ENCODE assay signal across 12 cellular contexts in the genomic region with DNA sequence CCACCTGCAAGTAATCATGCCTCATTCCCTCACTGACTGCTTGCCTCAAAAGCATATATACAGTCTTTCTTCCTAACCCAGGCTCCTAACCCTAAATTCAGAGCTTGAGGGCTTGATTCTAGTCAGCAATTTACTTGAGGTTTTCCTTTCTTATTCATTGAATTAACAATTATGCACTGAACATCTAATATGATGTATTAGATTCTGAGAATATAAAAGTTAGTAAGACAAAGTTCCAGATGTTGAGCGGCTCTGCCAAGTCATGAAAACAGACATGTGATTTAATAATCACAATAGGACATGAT. TPM values are rescaled to one million over a fixed set of nuclear protein-coding genes. Genes with fewer than 3 reads are reported as not detected.
DNase-seq lines count a peak whose midpoint lies in the region; ATAC-seq and TF ChIP-seq lines count a peak whose summit lies in the region.
"Had no signal": no experiment of that assay in that cellular context is flagged by ENCODE, and none has a peak within 500 bp of the region (broad histone marks: within the 10 kb centered on the region; RNA-seq: fewer than 3 reads in every experiment).

No MANE protein-coding gene starts in this region.

- no peaks in the 10 kb centered on the region for H3K36me3 Mint-ChIP-seq in CD4-positive, CD25-positive, alpha-beta regulatory T cell
- no peaks in the 10 kb centered on the region for H3K36me3 Mint-ChIP-seq in activated CD8-positive, alpha-beta T cell treated with anti-CD3 and anti-CD28 coated beads for 36 hours (ENCODE audit: low read depth)
- H3K36me3 Mint-ChIP-seq in memory B cell, result peaks cover 10% of the 10 kb centered on the region
- H3K36me3 Mint-ChIP-seq in Calu3 (ENCODE audit: insufficient read depth, unreplicated experiment), result no peaks in the 10 kb centered on the region

- WGBS in aorta, 2 donors, result 91 to 95% methylated on average over 1 of the region's 1 CpG

- peaks cover 0 to 2% (median 0%) of the 10 kb centered on the region in 7 donors for H3K9me3 Mint-ChIP-seq in CD4-positive, CD25-positive, alpha-beta regulatory T cell
- no peaks in the 10 kb centered on the region for H3K9me3 Mint-ChIP-seq in activated CD8-positive, alpha-beta T cell treated with anti-CD3 and anti-CD28 coated beads for 36 hours
- H3K9me3 Mint-ChIP-seq in memory B cell, result no peaks in the 10 kb centered on the region
- H3K9me3 Mint-ChIP-seq in Calu3 (ENCODE audit: low read depth, unreplicated experiment), result no peaks in the 10 kb centered on the region
- H3K9me3 Mint-ChIP-seq: H9 had no signal

- peak overlapping the region; percentile 11 to 80 (median 66) for H3K4me3 Mint-ChIP-seq in CD4-positive, CD25-positive, alpha-beta regulatory T cell
- peak overlapping the region; percentile 77 for H3K4me3 Mint-ChIP-seq in activated CD8-positive, alpha-beta T cell treated with anti-CD3 and anti-CD28 coated beads for 36 hours
- H3K4me3 Mint-ChIP-seq in memory B cell, result peak overlapping the region; percentile 98
- no peak overlapping the region for H3K4me3 Mint-ChIP-seq in Calu3 (ENCODE audit: low read depth, unreplicated experiment)
- H3K4me3 Mint-ChIP-seq: H9 had no signal

- H3K36me3 ChIP-seq in CD4-positive, CD25-positive, alpha-beta regulatory T cell (ENCODE audit: control insufficient read depth, insufficient read depth, low read length), result no peaks in the 10 kb centered on the region
- no peaks in the 10 kb centered on the region for H3K36me3 ChIP-seq in aorta (ENCODE audit: control insufficient read depth in 1 of 2, insufficient read depth in 2 of 2, low read length in 1 of 2)
- H3K36me3 ChIP-seq: sigmoid colon had no signal

- peaks cover 9 to 30% (median 18%) of the 10 kb centered on the region in 4 donors for H3K4me1 Mint-ChIP-seq in CD4-positive, CD25-positive, alpha-beta regulatory T cell
- H3K4me1 Mint-ChIP-seq in activated CD8-positive, alpha-beta T cell treated with anti-CD3 and anti-CD28 coated beads for 36 hours (ENCODE audit: low read depth), result peaks cover 22% of the 10 kb centered on the region
- H3K4me1 Mint-ChIP-seq in memory B cell (peaks cover 25% of the 10 kb centered on the region), Calu3 (ENCODE audit: low read depth, unreplicated experiment) (no peaks in the 10 kb centered on the region)

- TF ChIP-seq CTCF in GM12864 (IDR thresholded peaks at IDR 0.05; ENCODE audit: low read depth, low read length, missing control alignments), result no peak
- TF ChIP-seq CTCF in activated CD8-positive, alpha-beta T cell treated with anti-CD3 and anti-CD28 coated beads for 36 hours (IDR thresholded peaks at IDR 0.05), result no peak
- TF ChIP-seq CTCF in Calu3 (IDR thresholded peaks at IDR 0.05; ENCODE audit: unreplicated experiment), result no peak

- POLR2A ChIA-PET in activated CD8-positive, alpha-beta T cell treated with anti-CD3 and anti-CD28 coated beads for 36 hours (lab: Charles Lee), result interaction anchor here (0.7 to 4.1 kb wide), 7 partner anchors 10 to 792 kb away, joined by 3 to 33 read pairs (median 5); a partner anchor contains a TSS

- intact Hi-C loops in activated CD8-positive, alpha-beta T cell treated with anti-CD3 and anti-CD28 coated beads for 36 hours (cut with micrococcal nuclease), result loop anchor here (5.0 kb wide), 1 partner anchor 65 kb away; no protein-coding TSS in a partner anchor
- intact Hi-C loops in Calu3 (cut with micrococcal nuclease; ENCODE audit: unreplicated experiment), result loop anchor here (10.0 kb wide), 2 partner anchors 363 to 1113 kb away; no protein-coding TSS in a partner anchor
- intact Hi-C loops in aorta (cut with DNase I), result loop anchor here in 1 of 2 donors (10.0 kb wide), 1 partner anchor 873 kb away; no protein-coding TSS in a partner anchor

- H3K27ac ChIP-seq in CD4-positive, CD25-positive, alpha-beta regulatory T cell (ENCODE audit: insufficient read depth, low read length, poor library complexity, severe bottlenecking), result peak overlapping the region; percentile 91
- H3K27ac ChIP-seq in aorta (ENCODE audit: low read depth in 1 of 2, low read length in 2 of 2), result no peak overlapping the region
- H3K27ac ChIP-seq: epithelial cell of prostate, sigmoid colon had no signal

- no TSS peak for BruUV-seq in Calu3 (replicated peaks; lab: Mats Ljungman, UMichigan)

- no peak for ATAC-seq in CD4-positive, CD25-positive, alpha-beta regulatory T cell (ENCODE audit: low read depth in 2 of 2)
- ATAC-seq in activated CD8-positive, alpha-beta T cell treated with anti-CD3 and anti-CD28 coated beads for 36 hours, result no peak
- ATAC-seq in memory B cell (ENCODE audit: low read depth) (no peak), aorta (ENCODE audit: low FRiP score) (no peak)

- peak overlapping the region; percentile 91 to 99 (median 95) for H3K27ac Mint-ChIP-seq in CD4-positive, CD25-positive, alpha-beta regulatory T cell
- H3K27ac Mint-ChIP-seq in activated CD8-positive, alpha-beta T cell treated with anti-CD3 and anti-CD28 coated beads for 36 hours, result peak overlapping the region; percentile 94
- peak overlapping the region; percentile 99 for H3K27ac Mint-ChIP-seq in memory B cell
- H3K27ac Mint-ChIP-seq in Calu3 (ENCODE audit: unreplicated experiment), result no peak overlapping the region
- H3K27ac Mint-ChIP-seq: H9 had no signal

- no peaks in the 10 kb centered on the region for H3K9me3 ChIP-seq in CD4-positive, CD25-positive, alpha-beta regulatory T cell (ENCODE audit: control insufficient read depth in 2 of 2, low read length in 2 of 2)
- H3K9me3 ChIP-seq in aorta (ENCODE audit: control insufficient read depth, low read length), result no peaks in the 10 kb centered on the region
- H3K9me3 ChIP-seq: sigmoid colon had no signal

- peaks cover 19% of the 10 kb centered on the region for H3K4me1 ChIP-seq in CD4-positive, CD25-positive, alpha-beta regulatory T cell (ENCODE audit: control insufficient read depth, insufficient read depth, low read length, poor library complexity, severe bottlenecking)
- no peaks in the 10 kb centered on the region for H3K4me1 ChIP-seq in aorta (ENCODE audit: control insufficient read depth in 1 of 2, insufficient read depth in 2 of 2, low read length in 2 of 2)
- H3K4me1 ChIP-seq: sigmoid colon had no signal

- peak overlapping the region; percentile 88 for H3K4me3 ChIP-seq in CD4-positive, CD25-positive, alpha-beta regulatory T cell (ENCODE audit: low read depth, low read length)
- H3K4me3 ChIP-seq in GM12864 (ENCODE audit: low read depth, low read length) (peak overlapping the region; percentile 90), aorta (ENCODE audit: low read length in 2 of 2) (no peak overlapping the region)
- H3K4me3 ChIP-seq: sigmoid colon had no signal

- DNase-seq in CD4-positive, CD25-positive, alpha-beta regulatory T cell, result no peak
- DNase-seq in GM12864 (ENCODE audit: low read depth) (no peak), memory B cell (ENCODE audit: low spot score in 2 of 2) (no peak), anterior cingulate cortex (lab: John Stamatoyannopoulos, UW) (no peak), Calu3 (no peak), aorta (no peak), SHP77 treated with DMSO at 0.1 percent for 48 hours (lab: John Stamatoyannopoulos, UW) (no peak)
- no peak for DNase-seq in activated CD8-positive, alpha-beta T cell treated with anti-CD3 and anti-CD28 coated beads for 36 hours
- DNase-seq: C1 segment of cervical spinal cord, H9, sigmoid colon had no signal

- H3K27me3 ChIP-seq in CD4-positive, CD25-positive, alpha-beta regulatory T cell (ENCODE audit: control insufficient read depth, insufficient read depth, low read length), result peaks cover under 1% of the 10 kb centered on the region
- H3K27me3 ChIP-seq in aorta (ENCODE audit: control insufficient read depth in 1 of 2, insufficient read depth in 2 of 2, low read length in 1 of 2), result no peaks in the 10 kb centered on the region
- H3K27me3 ChIP-seq: sigmoid colon had no signal

- CTCF ChIA-PET in activated CD8-positive, alpha-beta T cell treated with anti-CD3 and anti-CD28 coated beads for 36 hours (lab: Charles Lee), result interaction anchor here (1.2 to 5.0 kb wide), 3 partner anchors 12 to 876 kb away, joined by 3 to 46 read pairs (median 5); a partner anchor contains a TSS
- CTCF ChIA-PET in Calu3 (lab: Charles Lee), result no interaction called here

- peaks cover 4% of the 10 kb centered on the region for H3K27me3 Mint-ChIP-seq in CD4-positive, CD25-positive, alpha-beta regulatory T cell
- H3K27me3 Mint-ChIP-seq in activated CD8-positive, alpha-beta T cell treated with anti-CD3 and anti-CD28 coated beads for 36 hours, result no peaks in the 10 kb centered on the region
- H3K27me3 Mint-ChIP-seq in memory B cell (no peaks in the 10 kb centered on the region), Calu3 (ENCODE audit: unreplicated experiment) (peaks cover 39% of the 10 kb centered on the region)

RNA-seq across cellular contexts. Expression of a gene that starts 1.0 kb away (rescaled TPM):
- 6.2 TPM for total RNA-seq in CD4-positive, CD25-positive, alpha-beta regulatory T cell
- polyA plus RNA-seq in CD4-positive, CD25-positive, alpha-beta regulatory T cell, result 10 to 100 TPM in 2 of 4 donors, 1 to 10 TPM in 2; 6.9 to 13.5 (median 8.8) TPM
- 1 to 10 TPM; 6.7 to 8.6 TPM for total RNA-seq in activated CD8-positive, alpha-beta T cell treated with anti-CD3 and anti-CD28 coated beads for 36 hours
- not detected in 2 replicates for total RNA-seq in Calu3 (2022)
- 1 to 10 TPM in 1 of 2 donors, under 1 TPM in 1; 0.97 to 2.6 TPM for total RNA-seq in aorta
- polyA plus RNA-seq in aorta, result under 1 TPM in 1 of 2 donors, not detected in 1; 0.38 TPM

Comparison
In these comparisons a context has a peak if more than half of its experiments do, and no peak if none do; other contexts are left out.
1. H3K4me3 ChIP-seq: peak in CD4-positive, CD25-positive, alpha-beta regulatory T cell (single experiment) and GM12864 (single experiment); none in aorta (0 of 2).